In genomic region chr18:35478520-35479435, GRCh38 we compare ENCODE assay signal across 8 cellular contexts. TPM values are rescaled to one million over a fixed set of nuclear protein-coding genes. Genes with fewer than 3 reads are reported as not detected.
A peak's percentile ranks its signal among the peaks of the same experiment; 100 is the strongest.
DNase-seq lines count a peak whose midpoint lies in the region; ATAC-seq, FAIRE-seq and TF ChIP-seq lines count a peak whose summit lies in the region.

No MANE protein-coding gene starts in this region.

- H3K4me3 ChIP-seq in left ventricle myocardium inferior (no peak overlapping the region), RWPE2 (ENCODE audit: severe bottlenecking) (peak overlapping the region; percentile 23), skeletal muscle cell (ENCODE audit: low read depth, low read length) (peak overlapping the region; percentile 29), coronary artery (no peak overlapping the region)

- ATAC-seq in Right ventricle myocardium inferior (peak; percentile 52), RWPE2 (ENCODE audit: low read depth) (peak; percentile 96)

- H3K9me3 ChIP-seq in left ventricle myocardium inferior (replicated peaks) (no peaks in the 10 kb centered on the region), RWPE2 (ENCODE audit: severe bottlenecking) (peaks cover 4% of the 10 kb centered on the region)

- H3K4me1 ChIP-seq in left ventricle myocardium inferior (no peaks in the 10 kb centered on the region), RWPE2 (ENCODE audit: insufficient read depth, poor library complexity, severe bottlenecking) (peaks cover 39% of the 10 kb centered on the region)

- H3K36me3 ChIP-seq in left ventricle myocardium inferior, result no peaks in the 10 kb centered on the region
- H3K36me3 ChIP-seq in RWPE2 (ENCODE audit: low read depth), result peaks cover 37% of the 10 kb centered on the region

- intact Hi-C loops in Right ventricle myocardium inferior (cut with DNase I) (no loop called here), left ventricle myocardium inferior (cut with micrococcal nuclease) (no loop called here)

- H3K27me3 ChIP-seq in left ventricle myocardium inferior (ENCODE audit: low read depth), result no peaks in the 10 kb centered on the region
- H3K27me3 ChIP-seq in RWPE2 (ENCODE audit: insufficient read depth, poor library complexity, severe bottlenecking), result no peaks in the 10 kb centered on the region

- FAIRE-seq in GM12891 (lab: Jason Lieb, UNC), result no peak

- DNase-seq in Right ventricle myocardium inferior (ENCODE audit: missing footprints), result no peak
- DNase-seq in left ventricle myocardium inferior, result no peak
- DNase-seq in RWPE2 (ENCODE audit: low spot score), result peak; percentile 80
- peak; percentile 67 for DNase-seq in fibroblast of gingiva (ENCODE audit: low read depth)
- DNase-seq in skeletal muscle cell (ENCODE audit: low read depth), result peak; percentile 94
- DNase-seq in NCI-H1105 (lab: John Stamatoyannopoulos, UW), result no peak
- no peak for DNase-seq in coronary artery (ENCODE audit: low spot score)
- DNase-seq in GM12891 (ENCODE audit: insufficient read length, low spot score), result no peak

- H3K27ac ChIP-seq in left ventricle myocardium inferior (replicated peaks) (no peak overlapping the region), RWPE2 (ENCODE audit: poor library complexity, severe bottlenecking) (peak overlapping the region; percentile 97), coronary artery (peak overlapping the region in 1 of 2 donors; percentile 53)

- TF ChIP-seq CTCF in left ventricle myocardium inferior (IDR thresholded peaks at IDR 0.05; ENCODE audit: borderline replicate concordance) (no peak), RWPE2 (IDR thresholded peaks at IDR 0.05; ENCODE audit: poor library complexity, severe bottlenecking) (no peak), coronary artery (IDR thresholded peaks at IDR 0.05) (no peak)

- TF ChIP-seq POLR2A in GM12891 (IDR thresholded peaks at IDR 0.05; ENCODE audit: low read depth, low read length), result no peak

TF ChIP-seq in GM12891, 5 proteins besides CTCF, POLR2A, EP300 and RAD21:
- TF ChIP-seq PAX5 (IDR thresholded peaks at IDR 0.05; ENCODE audit: insufficient read depth, low read length, severe bottlenecking), result no peak
- TF ChIP-seq TAF1 (IDR thresholded peaks at IDR 0.05; ENCODE audit: low read depth, low read length), result no peak
- TF ChIP-seq SPI1 (IDR thresholded peaks at IDR 0.05; ENCODE audit: low read depth, low read length), result no peak
- no peak for TF ChIP-seq POU2F2 (IDR thresholded peaks at IDR 0.05; ENCODE audit: low read depth, low read length)
- TF ChIP-seq POLR2AphosphoS5 (IDR thresholded peaks at IDR 0.05; ENCODE audit: low read depth, low read length), result no peak
TF ChIP-seq in GM12891: peak in this region for 0.

RNA-seq across cellular contexts. Expression of gene INO80C, which starts 19.0 kb away (rescaled TPM):
- total RNA-seq in Right ventricle myocardium inferior, result 21.3 TPM
- 20.3 TPM for total RNA-seq in left ventricle myocardium inferior
- polyA plus RNA-seq in GM12891 (2012; ENCODE audit: low read depth, missing spikeins), result 22.4 TPM

Comparison
In these comparisons a context has a peak if more than half of its experiments do, and no peak if none do; other contexts are left out.
1. DNase-seq: peak in RWPE2 (single experiment), fibroblast of gingiva (single experiment) and skeletal muscle cell (single experiment); none in Right ventricle myocardium inferior (single experiment), left ventricle myocardium inferior (single experiment), NCI-H1105 (single experiment), coronary artery (single experiment) and GM12891 (single experiment).
2. H3K4me3 ChIP-seq: peak in RWPE2 (single experiment) and skeletal muscle cell (single experiment); none in left ventricle myocardium inferior (single experiment) and coronary artery (single experiment).